Comparison of ENCODE assay signal across 22 cellular contexts in the genomic region with DNA sequence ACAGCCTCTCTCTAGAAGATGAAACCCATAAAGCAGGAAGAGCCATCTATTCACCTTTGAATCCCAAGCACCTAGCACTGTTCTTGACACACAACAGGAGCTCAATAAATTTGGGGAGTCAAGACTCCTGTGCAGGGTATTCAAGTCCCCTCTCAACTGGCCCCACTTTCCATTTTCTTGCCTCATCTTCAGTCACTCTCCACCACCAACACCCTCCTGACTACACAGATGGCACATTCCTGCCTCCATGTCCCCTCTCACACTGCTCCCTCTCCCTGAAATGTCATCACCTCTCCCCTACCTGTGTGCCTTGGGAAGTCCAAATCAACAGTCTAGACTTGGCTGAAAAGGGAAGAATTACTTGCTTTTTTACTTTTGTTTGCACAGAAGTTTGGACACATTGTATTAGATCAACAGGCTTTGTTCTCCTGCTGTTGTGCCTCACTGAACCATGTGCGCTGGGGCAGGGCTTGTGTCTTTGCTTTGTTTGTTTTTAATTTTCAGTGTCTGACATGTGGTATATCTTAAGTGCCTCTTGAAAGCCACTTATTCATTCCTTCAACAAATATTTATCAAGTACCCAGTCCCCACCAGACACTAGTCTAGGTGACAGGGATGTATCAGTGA.
DNase-seq lines count a peak whose midpoint lies in the region; ATAC-seq and TF ChIP-seq lines count a peak whose summit lies in the region.
"Had no signal": no experiment of that assay in that cellular context is flagged by ENCODE, and none has a peak within 500 bp of the region (broad histone marks: within the 10 kb centered on the region; RNA-seq: fewer than 3 reads in every experiment).

No MANE protein-coding gene starts in this region.

- CTCF ChIA-PET in A673 (lab: Charles Lee): no interaction called here

- no peak overlapping the region for H3K9ac ChIP-seq in mesendoderm (ENCODE audit: low read length)
- H3K9ac ChIP-seq: SK-N-SH had no signal

- H3K4me3 ChIP-seq in mesendoderm (ENCODE audit: low read length): no peak overlapping the region
- H3K4me3 ChIP-seq in A673 (ENCODE audit: low read depth, low read length, poor library complexity, severe bottlenecking): no peak overlapping the region
- H3K4me3 ChIP-seq: dorsolateral prefrontal cortex, heart right ventricle, spleen, transverse colon had no signal

- no TSS peak for BruUV-seq in A673 (replicated peaks; lab: Mats Ljungman, UMichigan)

- no peak for TF ChIP-seq CTCF in A673 (conservative IDR thresholded peaks at IDR 0.05; ENCODE audit: low read depth, low read length)

- H3K27me3 ChIP-seq in mesendoderm (ENCODE audit: insufficient read depth, low read length, poor library complexity) (no peaks in the 10 kb centered on the region), A673 (replicated peaks; ENCODE audit: insufficient read depth, low read depth, low read length, poor library complexity) (no peaks in the 10 kb centered on the region)
- H3K27me3 ChIP-seq: dorsolateral prefrontal cortex, heart right ventricle, spleen, transverse colon had no signal

- H3K79me1 ChIP-seq in mesendoderm (ENCODE audit: low read length): no peaks in the 10 kb centered on the region

- H4K8ac ChIP-seq in mesendoderm (ENCODE audit: low read depth, low read length): no peak overlapping the region

- H3K27ac ChIP-seq in mesendoderm (ENCODE audit: low read depth, low read length): no peak overlapping the region
- H3K27ac ChIP-seq in A673 (ENCODE audit: low read depth, low read length, poor library complexity, severe bottlenecking): no peak overlapping the region
- H3K27ac ChIP-seq: epithelial cell of prostate, heart right ventricle, spleen, transverse colon had no signal

- H2BK15ac ChIP-seq in mesendoderm (replicated peaks; ENCODE audit: low read depth): no peak overlapping the region

- no peak overlapping the region for H3K4ac ChIP-seq in mesendoderm (ENCODE audit: low read depth, low read length)

- peak; percentile 96 for DNase-seq in DMS53 (lab: John Stamatoyannopoulos, UW)
- peak; percentile 48 for DNase-seq in NCI-H1092 treated with DMSO at 0.1 percent for 48 hours (lab: John Stamatoyannopoulos, UW)
- peak; percentile 30 for DNase-seq in NCI-H774 (lab: John Stamatoyannopoulos, UW)
- DNase-seq in mesendoderm: no peak
- no peak for DNase-seq in A673 (ENCODE audit: low spot score)
- no peak for DNase-seq in dermis blood vessel endothelial cell
- DNase-seq in NCI-H1694 (lab: John Stamatoyannopoulos, UW): no peak
- DNase-seq: activated B cell treated with CpG ODN at 0.5 μM for 24 hours; activated CD4-positive, alpha-beta memory T cell treated with anti-CD3 and anti-CD28 coated beads for 36 hours; activated naive CD4-positive, alpha-beta T cell; amygdala; dorsolateral prefrontal cortex; heart right ventricle; left ventricle myocardium superior; NCI-H2081; SK-N-SH; spleen; stimulated activated CD4-positive, alpha-beta T cell treated with anti-CD3 and anti-CD28 coated beads, Interleukin-4, amount 100 ng/mL, for 24 hours; transverse colon had no signal

- H3K79me2 ChIP-seq in mesendoderm (ENCODE audit: control insufficient read depth, insufficient read depth, low read length): no peaks in the 10 kb centered on the region

- no peak overlapping the region for H2BK5ac ChIP-seq in mesendoderm (ENCODE audit: low read length)

- H3K4me1 ChIP-seq in mesendoderm (ENCODE audit: control insufficient read depth, low read depth, low read length): peaks cover 14% of the 10 kb centered on the region
- peaks cover 7% of the 10 kb centered on the region for H3K4me1 ChIP-seq in A673 (ENCODE audit: insufficient read depth, low read length, poor library complexity, severe bottlenecking)

- no peak overlapping the region for H3K23ac ChIP-seq in mesendoderm (ENCODE audit: low read length)

- intact Hi-C loops in A673 (cut with micrococcal nuclease; ENCODE audit: unreplicated experiment): no loop called here

- no peaks in the 10 kb centered on the region for H3K36me3 ChIP-seq in mesendoderm (ENCODE audit: control insufficient read depth, insufficient read depth, low read length)
- H3K36me3 ChIP-seq in A673 (ENCODE audit: insufficient read depth, low read length, poor library complexity, severe bottlenecking): no peaks in the 10 kb centered on the region
- H3K36me3 ChIP-seq: heart right ventricle, spleen, transverse colon had no signal

- POLR2A ChIA-PET in A673 (lab: Charles Lee; ENCODE audit: low non-redundant PET): no interaction called here

- H3K9me3 ChIP-seq in A673 (ENCODE audit: low read depth, low read length, poor library complexity, severe bottlenecking): no peaks in the 10 kb centered on the region
- H3K9me3 ChIP-seq: heart right ventricle, SK-N-SH, spleen, transverse colon had no signal

- WGBS in mesendoderm (ENCODE audit: extremely low coverage, insufficient coverage, low lambda C conversion rate): no CpG with 5 or more reads among the region's 1 CpG

- no peak for ATAC-seq in GM21723 (IDR thresholded peaks at IDR 0.05; ENCODE audit: unreplicated experiment)
- ATAC-seq: heart right ventricle, HepG2, left ventricle myocardium superior had no signal

- no peak overlapping the region for H4K5ac ChIP-seq in mesendoderm (ENCODE audit: low read length)

- H2AK5ac ChIP-seq in mesendoderm (ENCODE audit: low read length): peak overlapping the region; percentile 47

- H3K56ac ChIP-seq in mesendoderm (ENCODE audit: low read length): no peak overlapping the region

- H2BK120ac ChIP-seq in mesendoderm (ENCODE audit: low read depth, low read length): no peak overlapping the region

- no peak overlapping the region for H3K18ac ChIP-seq in mesendoderm (ENCODE audit: low read length)

- H3K4me2 ChIP-seq in mesendoderm (ENCODE audit: low read length): no peak overlapping the region
- H3K4me2 ChIP-seq: SK-N-SH had no signal

Comparison
In these comparisons a context has a peak if more than half of its experiments do, and no peak if none do; other contexts are left out.
1. DNase-seq: peak in DMS53 (single experiment), NCI-H1092 treated with DMSO at 0.1 percent for 48 hours (single experiment) and NCI-H774 (single experiment); none in mesendoderm (single experiment), A673 (single experiment), dermis blood vessel endothelial cell (single experiment) and NCI-H1694 (single experiment).